8 cellular contexts compared by ENCODE assay signal in genomic region chr2:24793752-24794477, GRCh38. TPM values are rescaled to one million over a fixed set of nuclear protein-coding genes. Genes with fewer than 3 reads are reported as not detected.
DNase-seq lines count a peak whose midpoint lies in the region; ATAC-seq and TF ChIP-seq lines count a peak whose summit lies in the region.

No MANE protein-coding gene starts in this region.

- H3K4me3 Mint-ChIP-seq in mesothelial cell of epicardium: peak overlapping the region; percentile 98

- H3K9me3 ChIP-seq in BLaER1 (no peaks in the 10 kb centered on the region; the same call in 1 of the 2 replicates), OCI-LY3 (ENCODE audit: insufficient read depth, low read length) (no peaks in the 10 kb centered on the region)

- no peak for ATAC-seq in HG02885 (IDR thresholded peaks at IDR 0.05; ENCODE audit: poor library complexity, unreplicated experiment)

- peak overlapping the region; percentile 86 for H3K4me2 ChIP-seq in BLaER1
- H3K4me2 ChIP-seq in OCI-LY3 (ENCODE audit: low read length): peak overlapping the region; percentile 85

- peak overlapping the region; percentile 57; the same call in 1 of the 2 replicates for H2AFZ ChIP-seq in OCI-LY3 (ENCODE audit: low read depth, low read length)

- peak; percentile 19 for DNase-seq in GM20000 (ENCODE audit: low spot score)
- DNase-seq in choroid plexus epithelial cell (ENCODE audit: low read depth): no peak
- no peak for DNase-seq in mesothelial cell of epicardium (ENCODE audit: low spot score in 2 of 2, unreplicated experiment in 2 of 2)
- DNase-seq in occipital lobe (lab: John Stamatoyannopoulos, UW): no peak
- no peak for DNase-seq in activated gamma-delta T cell treated with Interleukin-2 at 50 U/mL for 16 hours

- H3K36me3 ChIP-seq in BLaER1: peaks cover 39% of the 10 kb centered on the region
- H3K36me3 ChIP-seq in OCI-LY3 (replicated peaks; ENCODE audit: low read depth, low read length): peaks cover 29% of the 10 kb centered on the region

- TF ChIP-seq CTCF in GM20000 (IDR thresholded peaks at IDR 0.05; ENCODE audit: extremely low read depth, missing control alignments) (no peak), OCI-LY3 (IDR thresholded peaks at IDR 0.05; ENCODE audit: low read depth, low read length) (no peak), choroid plexus epithelial cell (conservative IDR thresholded peaks at IDR 0.05; ENCODE audit: low read depth, low read length) (no peak), mesothelial cell of epicardium (IDR thresholded peaks at IDR 0.05; ENCODE audit: unreplicated experiment) (no peak)

- H4K20me1 ChIP-seq in BLaER1 (no peaks in the 10 kb centered on the region), OCI-LY3 (ENCODE audit: insufficient read depth, low read length) (0 out of 2 replicates have a peak, but pooled peaks cover 7% of the 10 kb centered on the region)

- H3K27me3 Mint-ChIP-seq in mesothelial cell of epicardium (ENCODE audit: low read depth): no peaks in the 10 kb centered on the region

- H3K9ac ChIP-seq in BLaER1: peak overlapping the region; percentile 98
- peak overlapping the region; percentile 93 for H3K9ac ChIP-seq in OCI-LY3 (ENCODE audit: low read length)

- H3K4me1 Mint-ChIP-seq in mesothelial cell of epicardium: peaks cover 19% of the 10 kb centered on the region

- H3K36me3 Mint-ChIP-seq in mesothelial cell of epicardium: peaks cover 24% of the 10 kb centered on the region

- H3K4me1 ChIP-seq in BLaER1 (peaks cover 33% of the 10 kb centered on the region), OCI-LY3 (ENCODE audit: low read length) (peaks cover 27% of the 10 kb centered on the region)

- H3K4me3 ChIP-seq in BLaER1 (peak overlapping the region; percentile 88), OCI-LY3 (ENCODE audit: low read length) (peak overlapping the region; percentile 91), choroid plexus epithelial cell (ENCODE audit: low read depth, low read length) (peak overlapping the region; percentile 95)

- peak overlapping the region; percentile 99 for H3K27ac Mint-ChIP-seq in mesothelial cell of epicardium

- no peaks in the 10 kb centered on the region for H3K9me3 Mint-ChIP-seq in mesothelial cell of epicardium

- H3K27me3 ChIP-seq in BLaER1: no peaks in the 10 kb centered on the region
- no peaks in the 10 kb centered on the region for H3K27me3 ChIP-seq in OCI-LY3 (ENCODE audit: low read depth, low read length)

- peaks cover 64% of the 10 kb centered on the region for H3K79me2 ChIP-seq in OCI-LY3 (ENCODE audit: low read length)

- H3K27ac ChIP-seq in BLaER1: peak overlapping the region; percentile 98
- peak overlapping the region; percentile 83 for H3K27ac ChIP-seq in OCI-LY3 (ENCODE audit: low read length)

RNA-seq across cellular contexts. Expression of gene CENPO, which starts 0.7 kb away (rescaled TPM):
- 18.1 to 19.0 TPM (median 18.8 TPM) in 3 replicates for total RNA-seq in mesothelial cell of epicardium
- 9.7 TPM for total RNA-seq in occipital lobe

RNA-seq across cellular contexts. Expression of gene PTRHD1, which starts 0.7 kb away (rescaled TPM):
- 17.2 to 22.4 TPM (median 22.0 TPM) in 3 replicates for total RNA-seq in mesothelial cell of epicardium
- total RNA-seq in occipital lobe: 31.5 TPM
